ENCODE assay signal across 8 cellular contexts in genomic region chr7:100177040-100178001, GRCh38. TPM values are rescaled to one million over a fixed set of nuclear protein-coding genes. Genes with fewer than 3 reads are reported as not detected.
DNase-seq lines count a peak whose midpoint lies in the region; ATAC-seq and TF ChIP-seq lines count a peak whose summit lies in the region.

Gene GPC2, minus strand, starts transcription at chr7:100177381. Its CDS starts 182 bp downstream, at chr7:100177199.
Gene STAG3, plus strand, starts transcription at chr7:100177918. Its CDS starts 2,639 bp downstream, at chr7:100180557.

- peaks cover 2% of the 10 kb centered on the region for H3K79me2 ChIP-seq in trophoblast cell (ENCODE audit: control insufficient read depth, insufficient read depth, low read length, poor library complexity)

- H3K9me3 ChIP-seq in trophoblast cell (ENCODE audit: insufficient read depth, low read depth, low read length) (peaks cover 4% of the 10 kb centered on the region), transverse colon (no peaks in the 10 kb centered on the region)

- peak within 1 kb of the TSS; percentile 86 for H4K8ac ChIP-seq in trophoblast cell (ENCODE audit: low read depth, low read length)

- no CpG with 5 or more reads among the region's 78 CpGs for WGBS in trophoblast cell (ENCODE audit: extremely low coverage, insufficient coverage, insufficient read length)
- WGBS in transverse colon (ENCODE audit: low coverage in 1 of 2), 2 donors, result 14% methylated on average over 68 of the region's 78 CpGs; no CpG with 5 or more reads in 1 of the 2 donors

- H2BK5ac ChIP-seq in trophoblast cell (ENCODE audit: low read depth, low read length, poor library complexity), result peak within 1 kb of the TSS; percentile 27

- TF ChIP-seq CTCF in GM12864 (IDR thresholded peaks at IDR 0.05; ENCODE audit: low read depth, low read length, missing control alignments) (no peak), transverse colon (IDR thresholded peaks at IDR 0.05) (no peak)

- peak within 1 kb of the TSS; percentile 81 for H3K4me3 ChIP-seq in GM12864 (ENCODE audit: low read depth, low read length)
- peak within 1 kb of the TSS; percentile 78 for H3K4me3 ChIP-seq in trophoblast cell (ENCODE audit: low read depth, low read length)
- peak within 1 kb of the TSS; percentile 34 to 63 (median 48) for H3K4me3 ChIP-seq in transverse colon

- TF ChIP-seq POLR2A in transverse colon (IDR thresholded peaks at IDR 0.05), result no peak

- H3K9me3 Mint-ChIP-seq in activated naive CD8-positive, alpha-beta T cell treated with anti-CD3 and anti-CD28 coated beads for 36 hours, result peaks cover 3% of the 10 kb centered on the region

- TF ChIP-seq EP300 in transverse colon (IDR thresholded peaks at IDR 0.05; ENCODE audit: low read depth), result no peak

- peak within 1 kb of the TSS; percentile 78 for H4K91ac ChIP-seq in trophoblast cell (ENCODE audit: low read depth, low read length)

- H4K12ac ChIP-seq in trophoblast cell (ENCODE audit: low read depth, low read length), result peak within 1 kb of the TSS; percentile 86

- H3K4ac ChIP-seq in trophoblast cell (ENCODE audit: low read depth, low read length), result peak within 1 kb of the TSS; percentile 62

- H3K27me3 ChIP-seq in trophoblast cell (ENCODE audit: insufficient read depth, low read length) (peaks cover 5% of the 10 kb centered on the region), transverse colon (no peaks in the 10 kb centered on the region)

- H3K4me1 ChIP-seq in trophoblast cell (ENCODE audit: control insufficient read depth in 1 of 2, insufficient read depth in 2 of 2, low read length in 2 of 2), result peaks cover 2 to 3% of the 10 kb centered on the region in 2 experiments
- H3K4me1 ChIP-seq in transverse colon, result peaks cover 8 to 15% (median 14%) of the 10 kb centered on the region in 4 donors

- H3K4me2 ChIP-seq in trophoblast cell (ENCODE audit: low read length), result peak within 1 kb of the TSS; percentile 97

- peak within 1 kb of the TSS; percentile 94 for H2AFZ ChIP-seq in trophoblast cell (ENCODE audit: insufficient read depth, low read length, poor library complexity)

- H3K36me3 Mint-ChIP-seq in activated naive CD8-positive, alpha-beta T cell treated with anti-CD3 and anti-CD28 coated beads for 36 hours, result peaks cover 15% of the 10 kb centered on the region

- H3K27me3 Mint-ChIP-seq in activated naive CD8-positive, alpha-beta T cell treated with anti-CD3 and anti-CD28 coated beads for 36 hours, result no peaks in the 10 kb centered on the region

- H3K27ac ChIP-seq in trophoblast cell (ENCODE audit: low read depth, low read length) (no peak within 1 kb of the TSS), transverse colon (peak within 1 kb of the TSS; percentile 33 to 53 (median 42))

- H3K9ac ChIP-seq in trophoblast cell (ENCODE audit: low read length), result peak within 1 kb of the TSS; percentile 77

- peak within 1 kb of the TSS; percentile 82 for H3K4me3 Mint-ChIP-seq in activated naive CD8-positive, alpha-beta T cell treated with anti-CD3 and anti-CD28 coated beads for 36 hours

- no peak within 1 kb of the TSS for H2BK12ac ChIP-seq in trophoblast cell (ENCODE audit: low read length)

- in situ Hi-C loops in transverse colon (cut with MboI; ENCODE audit: low pct_ligation_motif_present in 1 of 4, low pct_unique_long_range_greater_than_20kb in 1 of 4, low sequenced_read_pairs in 3 of 4), result no loop called here

- peak; percentile 90 for ATAC-seq in HG02642 (IDR thresholded peaks at IDR 0.05; ENCODE audit: poor library complexity, unreplicated experiment)

- peak within 1 kb of the TSS; percentile 67 for H3K18ac ChIP-seq in trophoblast cell (ENCODE audit: low read length)

- peak within 1 kb of the TSS; percentile 74 for H2BK120ac ChIP-seq in trophoblast cell (ENCODE audit: insufficient read depth, low read length, poor library complexity)

- H3K27ac Mint-ChIP-seq in activated naive CD8-positive, alpha-beta T cell treated with anti-CD3 and anti-CD28 coated beads for 36 hours, result peak within 1 kb of the TSS; percentile 71

- intact Hi-C loops in cardiac septum (cut with DNase I) (no loop called here), transverse colon (cut with DNase I; ENCODE audit: low total_unique reads) (no loop called here)

- no peaks in the 10 kb centered on the region for H3K36me3 ChIP-seq in trophoblast cell (ENCODE audit: control insufficient read depth in 1 of 2, insufficient read depth in 2 of 2, low read length in 2 of 2)
- no peaks in the 10 kb centered on the region for H3K36me3 ChIP-seq in transverse colon

- peak within 1 kb of the TSS; percentile 56 for H3K14ac ChIP-seq in trophoblast cell (ENCODE audit: low read length)

- DNase-seq in GM12864 (ENCODE audit: low read depth), result peak; percentile 89
- DNase-seq in NCI-H1105 (lab: John Stamatoyannopoulos, UW), result peak; percentile 93
- peak; percentile 94 for DNase-seq in SKM-1 treated with dmso at 0.1 percent for 144 hours (lab: John Stamatoyannopoulos, UW; ENCODE audit: unreplicated experiment)
- peak; percentile 97 for DNase-seq in activated naive CD8-positive, alpha-beta T cell treated with anti-CD3 and anti-CD28 coated beads for 36 hours
- peak; percentile 98 for DNase-seq in cardiac septum (ENCODE audit: low spot score)
- DNase-seq in trophoblast cell, result peak; percentile 97 to 98
- peak; percentile 97 for DNase-seq in transverse colon

- peaks cover 35% of the 10 kb centered on the region for H3K4me1 Mint-ChIP-seq in activated naive CD8-positive, alpha-beta T cell treated with anti-CD3 and anti-CD28 coated beads for 36 hours

- no peak within 1 kb of the TSS for H3K23ac ChIP-seq in trophoblast cell (ENCODE audit: low read length)

- no peak within 1 kb of the TSS for H2AK5ac ChIP-seq in trophoblast cell (ENCODE audit: low read length)

- H3K79me1 ChIP-seq in trophoblast cell (ENCODE audit: low read length), result peaks cover 3% of the 10 kb centered on the region

RNA-seq across cellular contexts. Expression of gene GPC2, which starts in this region (rescaled TPM):
- 1 to 10 TPM; 3.6 to 3.9 TPM for total RNA-seq in activated naive CD8-positive, alpha-beta T cell treated with anti-CD3 and anti-CD28 coated beads for 36 hours
- total RNA-seq in cardiac septum (0.92 TPM), transverse colon (10 to 100 TPM in 2 of 4 donors, 1 to 10 TPM in 1, not detected in 1; 3.5 to 17.2 (median 12.5) TPM)
- polyA plus RNA-seq in trophoblast cell (2013), result 2.9 TPM in 2 replicates

RNA-seq across cellular contexts. Expression of gene STAG3, which starts in this region (rescaled TPM):
- total RNA-seq in activated naive CD8-positive, alpha-beta T cell treated with anti-CD3 and anti-CD28 coated beads for 36 hours, result 10 to 100 TPM; 21.1 to 21.4 TPM
- total RNA-seq in cardiac septum, result 0.43 TPM
- 0.15 and 0.19 TPM in 2 replicates for polyA plus RNA-seq in trophoblast cell (2013)
- total RNA-seq in transverse colon, result 1 to 10 TPM in 2 of 4 donors, under 1 TPM in 1, not detected in 1; 0.96 to 9.4 (median 2.2) TPM

Comparison
In these comparisons a context has a peak if more than half of its experiments do, and no peak if none do; other contexts are left out.
1. Peak in DNase-seq in cardiac septum; RNA of the genes that start here not detected or under 1 TPM.